Comparison of ENCODE assay signal across 23 cellular contexts in genomic region chr3:119368243-119368800, GRCh38.
"Had no signal": no experiment of that assay in that cellular context is flagged by ENCODE, and none has a peak within 500 bp of the region (broad histone marks: within the 10 kb centered on the region; RNA-seq: fewer than 3 reads in every experiment).

No MANE protein-coding gene starts in this region.

- H3K4me2 ChIP-seq: smooth muscle cell had no signal

- H3K4me3 ChIP-seq: adrenal gland, coronary artery, heart left ventricle, sigmoid colon, SJCRH30, smooth muscle cell, thoracic aorta had no signal

- H3K27ac Mint-ChIP-seq: activated CD4-positive, alpha-beta T cell treated with anti-CD3 and anti-CD28 coated beads, Interleukin-2, amount 10 ng/mL, durations not matched to agents 7 days and 5 days; activated CD8-positive, alpha-beta memory T cell treated with anti-CD3 and anti-CD28 coated beads, Interleukin-2, amount 10 ng/mL, durations not matched to agents 7 days and 5 days; activated CD8-positive, alpha-beta T cell treated with anti-CD3 and anti-CD28 coated beads for 36 hours; activated naive CD4-positive, alpha-beta T cell treated with anti-CD3 and anti-CD28 coated beads, Interleukin-2, amount 50 U/mL, for 72 hours; activated T-helper 17 cell treated with anti-CD3 and anti-CD28 coated beads, Interleukin-2, amount 50 U/mL, for 72 hours; memory B cell; nephron progenitor cell; T-helper 17 cell had no signal

- H3K9me3 Mint-ChIP-seq: activated CD4-positive, alpha-beta T cell treated with anti-CD3 and anti-CD28 coated beads, Interleukin-2, amount 10 ng/mL, durations not matched to agents 7 days and 5 days; activated CD8-positive, alpha-beta T cell treated with anti-CD3 and anti-CD28 coated beads for 36 hours; activated naive CD4-positive, alpha-beta T cell treated with anti-CD3 and anti-CD28 coated beads, Interleukin-2, amount 50 U/mL, for 72 hours; activated T-helper 17 cell treated with anti-CD3 and anti-CD28 coated beads, Interleukin-2, amount 50 U/mL, for 72 hours; memory B cell; nephron progenitor cell had no signal

- DNase-seq: activated CD4-positive, alpha-beta T cell treated with anti-CD3 and anti-CD28 coated beads, Interleukin-2, amount 10 ng/mL, durations not matched to agents 7 days and 5 days; activated CD8-positive, alpha-beta memory T cell treated with anti-CD3 and anti-CD28 coated beads, Interleukin-2, amount 10 ng/mL, durations not matched to agents 7 days and 5 days; activated CD8-positive, alpha-beta T cell treated with anti-CD3 and anti-CD28 coated beads for 36 hours; adrenal gland; erythroblast; heart left ventricle; nephron progenitor cell; nucleus accumbens; sigmoid colon; stimulated activated CD4-positive, alpha-beta T cell treated with anti-CD3 and anti-CD28 coated beads, Interleukin-2, amount 100 ng/mL, for 48 hours; stimulated activated CD8-positive, alpha-beta memory T cell treated with anti-CD3 and anti-CD28 coated beads, Interleukin-4, amount 100 ng/mL, for 48 hours; stimulated activated naive CD4-positive, alpha-beta T cell; T-helper 17 cell had no signal

- H3K4me1 ChIP-seq: adrenal gland, heart left ventricle, sigmoid colon, SJCRH30 had no signal

- H3K27me3 Mint-ChIP-seq: activated CD4-positive, alpha-beta T cell treated with anti-CD3 and anti-CD28 coated beads, Interleukin-2, amount 10 ng/mL, durations not matched to agents 7 days and 5 days; activated CD8-positive, alpha-beta memory T cell treated with anti-CD3 and anti-CD28 coated beads, Interleukin-2, amount 10 ng/mL, durations not matched to agents 7 days and 5 days; activated CD8-positive, alpha-beta T cell treated with anti-CD3 and anti-CD28 coated beads for 36 hours; activated T-helper 17 cell treated with anti-CD3 and anti-CD28 coated beads, Interleukin-2, amount 50 U/mL, for 72 hours; memory B cell; T-helper 17 cell had no signal

- H3K4me1 Mint-ChIP-seq: activated CD4-positive, alpha-beta T cell treated with anti-CD3 and anti-CD28 coated beads, Interleukin-2, amount 10 ng/mL, durations not matched to agents 7 days and 5 days; activated CD8-positive, alpha-beta memory T cell treated with anti-CD3 and anti-CD28 coated beads, Interleukin-2, amount 10 ng/mL, durations not matched to agents 7 days and 5 days; activated T-helper 17 cell treated with anti-CD3 and anti-CD28 coated beads, Interleukin-2, amount 50 U/mL, for 72 hours; memory B cell had no signal

- FAIRE-seq: astrocyte, bronchial epithelial cell, islet of Langerhans had no signal

- H3K4me3 Mint-ChIP-seq: activated CD4-positive, alpha-beta T cell treated with anti-CD3 and anti-CD28 coated beads, Interleukin-2, amount 10 ng/mL, durations not matched to agents 7 days and 5 days; activated CD8-positive, alpha-beta memory T cell treated with anti-CD3 and anti-CD28 coated beads, Interleukin-2, amount 10 ng/mL, durations not matched to agents 7 days and 5 days; activated CD8-positive, alpha-beta T cell treated with anti-CD3 and anti-CD28 coated beads for 36 hours; activated T-helper 17 cell treated with anti-CD3 and anti-CD28 coated beads, Interleukin-2, amount 50 U/mL, for 72 hours; memory B cell; nephron progenitor cell; T-helper 17 cell had no signal

- H3K27me3 ChIP-seq: adrenal gland, heart left ventricle, sigmoid colon, SJCRH30 had no signal

- ATAC-seq: activated CD8-positive, alpha-beta memory T cell treated with anti-CD3 and anti-CD28 coated beads, Interleukin-2, amount 10 ng/mL, durations not matched to agents 7 days and 5 days; activated CD8-positive, alpha-beta T cell treated with anti-CD3 and anti-CD28 coated beads for 36 hours; activated naive CD4-positive, alpha-beta T cell treated with anti-CD3 and anti-CD28 coated beads, Interleukin-2, amount 50 U/mL, for 72 hours; activated T-helper 17 cell treated with anti-CD3 and anti-CD28 coated beads, Interleukin-2, amount 50 U/mL, for 72 hours; heart left ventricle; T-helper 17 cell had no signal

- H3K9me3 ChIP-seq: adrenal gland, heart left ventricle, sigmoid colon, thoracic aorta had no signal

- H3K27ac ChIP-seq: adrenal gland, coronary artery, heart left ventricle, sigmoid colon, SJCRH30, thoracic aorta had no signal
